ENCODE assay signal across 12 cellular contexts in the genomic region with DNA sequence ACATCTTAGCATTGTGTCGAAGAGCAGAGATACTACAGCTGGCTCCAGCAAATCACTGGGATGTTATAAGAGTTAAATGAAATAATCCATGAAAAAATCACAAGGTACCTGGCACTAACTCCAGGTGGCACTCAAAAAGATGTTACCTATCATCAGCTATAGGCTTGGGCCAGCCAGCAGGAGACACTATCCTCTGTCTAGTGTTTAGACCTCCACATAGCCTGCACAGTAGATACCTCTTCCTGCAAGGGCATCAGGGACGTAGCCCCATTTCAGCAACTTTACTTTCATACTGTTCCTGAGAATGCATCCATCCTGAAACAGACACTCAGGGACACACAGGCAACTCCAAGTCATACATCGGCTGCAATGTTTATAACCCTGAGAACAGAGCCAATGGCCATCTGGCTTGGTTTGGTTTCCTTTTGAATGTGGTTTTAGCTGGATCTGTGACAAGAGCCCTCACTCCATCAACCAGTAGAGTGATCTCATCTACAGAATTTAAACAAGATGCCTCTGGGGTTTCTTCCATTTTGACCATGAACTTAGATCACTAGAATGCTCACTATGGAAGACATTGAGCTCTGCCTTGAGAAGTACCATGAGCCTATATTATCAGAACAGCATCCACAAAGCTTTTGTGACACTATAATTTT.
DNase-seq lines count a peak whose midpoint lies in the region; ATAC-seq, FAIRE-seq and TF ChIP-seq lines count a peak whose summit lies in the region.
"Had no signal": no experiment of that assay in that cellular context is flagged by ENCODE, and none has a peak within 500 bp of the region (broad histone marks: within the 10 kb centered on the region; RNA-seq: fewer than 3 reads in every experiment).

No MANE protein-coding gene starts in this region.

- no peak overlapping the region for H2AFZ ChIP-seq in astrocyte (ENCODE audit: low read depth, low read length)

- H3K27me3 Mint-ChIP-seq in astrocyte (ENCODE audit: low read depth, unreplicated experiment) (no peaks in the 10 kb centered on the region), nephron (ENCODE audit: low read depth) (no peaks in the 10 kb centered on the region)

- FAIRE-seq in astrocyte (lab: Jason Lieb, UNC) = no peak

- peak overlapping the region; percentile 41 for H3K27ac Mint-ChIP-seq in astrocyte (ENCODE audit: unreplicated experiment)
- H3K27ac Mint-ChIP-seq in nephron = peak overlapping the region; percentile 68 to 85 (median 71)

- H3K36me3 Mint-ChIP-seq in astrocyte (ENCODE audit: low read depth, unreplicated experiment) (peaks cover 14% of the 10 kb centered on the region), nephron (ENCODE audit: low read depth) (peaks cover 73% of the 10 kb centered on the region)

- no peaks in the 10 kb centered on the region for H3K9me3 ChIP-seq in astrocyte (ENCODE audit: insufficient read depth, low read depth, low read length)
- H3K9me3 ChIP-seq in SJCRH30 (replicated peaks) = no peaks in the 10 kb centered on the region
- H3K9me3 ChIP-seq in heart right ventricle = no peaks in the 10 kb centered on the region
- no peaks in the 10 kb centered on the region for H3K9me3 ChIP-seq in effector memory CD4-positive, alpha-beta T cell (ENCODE audit: control insufficient read depth, low read length)

- intact Hi-C loops in heart right ventricle (cut with DNase I) = loop anchor here in 2 of 10 donors (5.0 to 10.0 kb wide), 2 partner anchors 65 to 68 kb away; a partner anchor contains a TSS

- H3K4me3 Mint-ChIP-seq in astrocyte (ENCODE audit: unreplicated experiment) (no peak overlapping the region), nephron (no peak overlapping the region)

- H3K27ac ChIP-seq in astrocyte (ENCODE audit: low read depth, low read length) (no peak overlapping the region), SJCRH30 (no peak overlapping the region), heart right ventricle (peak overlapping the region in 2 of 10 donors; percentile 23 to 29)
- no peak overlapping the region for H3K27ac ChIP-seq in effector memory CD4-positive, alpha-beta T cell (ENCODE audit: insufficient read depth, low read length, poor library complexity, severe bottlenecking)
- H3K27ac ChIP-seq: WERI-Rb-1 had no signal

- H3K4me1 ChIP-seq in astrocyte (ENCODE audit: insufficient read depth, low read length) = peaks cover 3% of the 10 kb centered on the region
- H3K4me1 ChIP-seq in SJCRH30 = no peaks in the 10 kb centered on the region
- H3K4me1 ChIP-seq in heart right ventricle = peaks cover 0 to 33% (median 14%) of the 10 kb centered on the region in 9 donors
- no peaks in the 10 kb centered on the region for H3K4me1 ChIP-seq in effector memory CD4-positive, alpha-beta T cell (ENCODE audit: control insufficient read depth, insufficient read depth, low read length, poor library complexity, severe bottlenecking)

- H3K36me3 ChIP-seq in astrocyte (ENCODE audit: insufficient read depth, low read length) (peaks cover 6% of the 10 kb centered on the region), SJCRH30 (peaks cover 71% of the 10 kb centered on the region), heart right ventricle (peaks cover 0 to 54% (median 2%) of the 10 kb centered on the region in 9 donors)
- no peaks in the 10 kb centered on the region for H3K36me3 ChIP-seq in effector memory CD4-positive, alpha-beta T cell (ENCODE audit: control insufficient read depth, insufficient read depth, low read length)

- DNase-seq in GM12865 (ENCODE audit: low read depth) (peak; percentile 40), astrocyte (ENCODE audit: low read depth) (peak; percentile 83), SJCRH30 (no peak), heart right ventricle (no peak), KBM-7 (no peak)
- no peak for DNase-seq in effector memory CD4-positive, alpha-beta T cell
- DNase-seq: anterior cingulate cortex, NCI-H345, right cardiac atrium, WERI-Rb-1 had no signal

- H3K4me3 ChIP-seq in GM12865 (ENCODE audit: low read depth, low read length) (no peak overlapping the region), astrocyte (ENCODE audit: insufficient read depth, low read depth, low read length) (no peak overlapping the region), SJCRH30 (no peak overlapping the region), heart right ventricle (no peak overlapping the region)
- no peak overlapping the region for H3K4me3 ChIP-seq in effector memory CD4-positive, alpha-beta T cell (ENCODE audit: insufficient read depth, low read depth, low read length, poor library complexity, severe bottlenecking)

- H3K27me3 ChIP-seq in astrocyte (ENCODE audit: insufficient read depth, low read length) (no peaks in the 10 kb centered on the region), SJCRH30 (no peaks in the 10 kb centered on the region), heart right ventricle (no peaks in the 10 kb centered on the region)
- no peaks in the 10 kb centered on the region for H3K27me3 ChIP-seq in effector memory CD4-positive, alpha-beta T cell (replicated peaks; ENCODE audit: control insufficient read depth, insufficient read depth, low read length, poor library complexity, severe bottlenecking)

- 82 to 86% methylated on average over 3 of the region's 3 CpGs for WGBS in heart right ventricle, 2 donors

- H3K4me1 Mint-ChIP-seq in astrocyte (ENCODE audit: low read depth, unreplicated experiment) (peaks cover 11% of the 10 kb centered on the region), nephron (peaks cover 51% of the 10 kb centered on the region)

- in situ Hi-C loops in KBM-7 (cut with MboI; ENCODE audit: low pct_unique_long_range_greater_than_20kb, low sequenced_read_pairs) = no loop called here

- no peaks in the 10 kb centered on the region for H3K9me3 Mint-ChIP-seq in astrocyte (ENCODE audit: unreplicated experiment)
- no peaks in the 10 kb centered on the region for H3K9me3 Mint-ChIP-seq in nephron

- no peaks in the 10 kb centered on the region for H4K20me1 ChIP-seq in astrocyte (ENCODE audit: insufficient read depth, low read length)

- TF ChIP-seq CTCF in GM12865 (IDR thresholded peaks at IDR 0.05; ENCODE audit: insufficient read depth, low read depth, low read length, missing control alignments) (no peak), astrocyte (IDR thresholded peaks at IDR 0.05; ENCODE audit: insufficient read depth, low read depth, low read length) (no peak), nephron (IDR thresholded peaks at IDR 0.05; ENCODE audit: unreplicated experiment in 3 of 3) (no peak), heart right ventricle (IDR thresholded peaks at IDR 0.05) (no peak)

- peak overlapping the region; percentile 39 for H3K4me2 ChIP-seq in astrocyte (ENCODE audit: low read length)

- H3K9ac ChIP-seq in astrocyte (ENCODE audit: low read length) = no peak overlapping the region

- H3K79me2 ChIP-seq in astrocyte (ENCODE audit: insufficient read depth, low read length) = no peaks in the 10 kb centered on the region

- peak; percentile 59 for ATAC-seq in HG03060 (IDR thresholded peaks at IDR 0.05; ENCODE audit: low read depth, unreplicated experiment)
- no peak for ATAC-seq in heart right ventricle
- ATAC-seq: right cardiac atrium had no signal

Comparison
In these comparisons a context has a peak if more than half of its experiments do, and no peak if none do; other contexts are left out.
1. DNase-seq: peak in GM12865 (single experiment) and astrocyte (single experiment); none in SJCRH30 (0 of 2), heart right ventricle (0 of 2), KBM-7 (single experiment) and effector memory CD4-positive, alpha-beta T cell (0 of 3).